ENCODE assay signal across 15 cellular contexts in the genomic region with DNA sequence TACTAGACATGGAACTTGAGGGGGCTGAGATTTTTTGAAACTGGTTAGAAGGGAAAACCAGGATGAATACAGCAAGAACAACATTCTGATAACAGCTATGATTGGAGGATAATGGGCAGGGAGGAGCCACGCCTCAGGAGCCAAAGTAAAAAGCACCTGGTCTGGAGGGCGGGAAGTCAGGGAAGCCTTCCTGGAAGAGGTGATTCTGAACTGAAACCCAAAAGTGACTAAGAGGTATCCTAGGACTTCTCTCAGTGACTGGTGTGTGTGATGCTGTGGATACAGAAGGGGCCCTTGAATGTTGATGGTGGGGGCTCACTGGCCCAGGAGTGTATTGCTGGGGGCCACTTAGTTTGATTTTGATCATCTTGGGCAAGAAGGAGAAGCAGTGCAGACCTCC. TPM values are rescaled to one million over a fixed set of nuclear protein-coding genes. Genes with fewer than 3 reads are reported as not detected.
A peak's percentile ranks its signal among the peaks of the same experiment; 100 is the strongest.
DNase-seq lines count a peak whose midpoint lies in the region; ATAC-seq, FAIRE-seq and TF ChIP-seq lines count a peak whose summit lies in the region.
"Had no signal": no experiment of that assay in that cellular context is flagged by ENCODE, and none has a peak within 500 bp of the region (broad histone marks: within the 10 kb centered on the region; RNA-seq: fewer than 3 reads in every experiment).

No MANE protein-coding gene starts in this region.

- POLR2A ChIA-PET in CD4-positive, alpha-beta T cell (lab: Charles Lee) = interaction anchor here (2.0 to 3.6 kb wide), 3 partner anchors 11 to 20 kb away, joined by 10 to 59 read pairs (median 16); a partner anchor contains a TSS
- POLR2A ChIA-PET in K562 (lab: Yijun Ruan, JAX) = interaction anchor here (0.6 kb wide), 1 partner anchor 1259 kb away, joined by 3 read pairs; no protein-coding TSS in a partner anchor

- H3K27ac ChIP-seq in CD4-positive, alpha-beta T cell (ENCODE audit: low read depth, low read length) = no peak overlapping the region
- H3K27ac ChIP-seq in K562 (ENCODE audit: extremely low read depth, low read depth, low read length) = peak overlapping the region; percentile 84
- H3K27ac ChIP-seq: left ventricle myocardium inferior had no signal

- no peak for ATAC-seq in CD4-positive, alpha-beta T cell (ENCODE audit: poor library complexity)
- ATAC-seq in K562 = no peak
- ATAC-seq in natural killer cell treated with Interleukin-12 subunit alpha and Interleukin-12 subunit beta and Interleukin-15 and Interleukin-18, amount 100 ng/mL, for 72 hours = no peak
- no peak for ATAC-seq in GM21515 (IDR thresholded peaks at IDR 0.05; ENCODE audit: unreplicated experiment)
- ATAC-seq: Right ventricle myocardium inferior had no signal

- WGBS in K562 (ENCODE audit: insufficient coverage, low coverage, missing lambda C conversion rate) = 56% methylated on average over 2 of the region's 2 CpGs

- H3K79me2 ChIP-seq in K562 (ENCODE audit: control insufficient read depth, insufficient read depth, low read length) = peaks cover 31% of the 10 kb centered on the region

- H3K27ac Mint-ChIP-seq in CD4-positive, alpha-beta T cell = peak overlapping the region; percentile 2
- peak overlapping the region; percentile 53 to 69 for H3K27ac Mint-ChIP-seq in natural killer cell treated with Interleukin-12 subunit alpha and Interleukin-12 subunit beta and Interleukin-15 and Interleukin-18, amount 100 ng/mL, for 72 hours

- no peak for TF ChIP-seq EP300 in K562 (IDR thresholded peaks at IDR 0.05; ENCODE audit: low read length)

- BruUV-seq in K562 (replicated peaks; lab: Mats Ljungman, UMichigan) = no TSS peak

- TF ChIP-seq CTCF in CD4-positive, alpha-beta T cell (IDR thresholded peaks at IDR 0.05) = no peak
- no peak for TF ChIP-seq CTCF in K562 (IDR thresholded peaks at IDR 0.05 in 2 of 3, conservative IDR thresholded peaks at IDR 0.05 in 1 of 3; ENCODE audit: insufficient read depth in 2 of 3, low read depth in 1 of 3, low read length in 3 of 3)

- no peak for TF ChIP-seq RAD21 in K562 (CRISPR knock-in tag; conservative IDR thresholded peaks at IDR 0.05 in 1 of 2, IDR thresholded peaks at IDR 0.05 in 1 of 2)

- H3K27me3 Mint-ChIP-seq in CD4-positive, alpha-beta T cell = no peaks in the 10 kb centered on the region
- no peaks in the 10 kb centered on the region for H3K27me3 Mint-ChIP-seq in natural killer cell treated with Interleukin-12 subunit alpha and Interleukin-12 subunit beta and Interleukin-15 and Interleukin-18, amount 100 ng/mL, for 72 hours

- no peaks in the 10 kb centered on the region for H3K9me1 ChIP-seq in K562 (ENCODE audit: control insufficient read depth, insufficient read depth, low read length)

- no peak for DNase-seq in CD4-positive, alpha-beta T cell
- DNase-seq in H7 (peak; percentile 23), K562 (ENCODE audit: extremely low read depth in 1 of 4, low spot score in 3 of 4) (no peak), putamen (ENCODE audit: low spot score) (no peak)
- DNase-seq in natural killer cell treated with Interleukin-12 subunit alpha and Interleukin-12 subunit beta and Interleukin-15 and Interleukin-18, amount 100 ng/mL, for 72 hours (ENCODE audit: low spot score) = no peak
- no peak for DNase-seq in central memory CD4-positive, alpha-beta T cell
- DNase-seq: activated gamma-delta T cell; DMS79; effector CD8-positive, alpha-beta T cell; KBM-7; left ventricle myocardium inferior; NCI-H1092 treated with DMSO at 0.1 percent for 48 hours; NK-92 treated with Interleukin-12 subunit alpha and Interleukin-12 subunit beta, amount 100 ng/mL, for 24 hours had no signal

- H3K4me3 ChIP-seq in H7 (ENCODE audit: insufficient read depth, low read depth, low read length) (no peak overlapping the region), K562 (peak overlapping the region; percentile 61)

- no peak for TF ChIP-seq POLR2A in K562 (conservative IDR thresholded peaks at IDR 0.05)

- peaks cover 4% of the 10 kb centered on the region for H3K36me3 Mint-ChIP-seq in CD4-positive, alpha-beta T cell (ENCODE audit: low read depth)
- H3K36me3 Mint-ChIP-seq in natural killer cell treated with Interleukin-12 subunit alpha and Interleukin-12 subunit beta and Interleukin-15 and Interleukin-18, amount 100 ng/mL, for 72 hours = no peaks in the 10 kb centered on the region

- no peaks in the 10 kb centered on the region for H3K9me3 ChIP-seq in CD4-positive, alpha-beta T cell (ENCODE audit: control insufficient read depth, low read length)
- no peaks in the 10 kb centered on the region for H3K9me3 ChIP-seq in K562 (replicated peaks; ENCODE audit: control insufficient read depth, insufficient read depth, low read depth, low read length)

- no peak for FAIRE-seq in K562 (lab: Jason Lieb, UNC)

- no peaks in the 10 kb centered on the region for H3K9me3 Mint-ChIP-seq in CD4-positive, alpha-beta T cell
- no peaks in the 10 kb centered on the region for H3K9me3 Mint-ChIP-seq in natural killer cell treated with Interleukin-12 subunit alpha and Interleukin-12 subunit beta and Interleukin-15 and Interleukin-18, amount 100 ng/mL, for 72 hours

- in situ Hi-C loops in K562 (cut with MboI) = no loop called here

- H4K20me1 ChIP-seq in K562 (replicated peaks; ENCODE audit: control insufficient read depth, insufficient read depth, low read length) = no peaks in the 10 kb centered on the region

- CTCF ChIA-PET in CD4-positive, alpha-beta T cell (lab: Charles Lee) = interaction anchor here (1.6 to 2.1 kb wide), 2 partner anchors 11 to 86 kb away, joined by 3 to 13 read pairs; no protein-coding TSS in a partner anchor
- CTCF ChIA-PET in K562 (lab: Yijun Ruan, JAX; ENCODE audit: low intra/inter-chr PET ratio) = no interaction called here

- H3K36me3 ChIP-seq in H7 (replicated peaks; ENCODE audit: control insufficient read depth, insufficient read depth, low read length) (no peaks in the 10 kb centered on the region), K562 (ENCODE audit: control insufficient read depth, insufficient read depth, low read length) (no peaks in the 10 kb centered on the region; the same call in 2 of the 3 replicates)
- H3K36me3 ChIP-seq: left ventricle myocardium inferior had no signal

- peaks cover 57% of the 10 kb centered on the region for H3K4me1 Mint-ChIP-seq in CD4-positive, alpha-beta T cell (ENCODE audit: low read depth)
- peaks cover 55 to 65% of the 10 kb centered on the region in 2 donors for H3K4me1 Mint-ChIP-seq in natural killer cell treated with Interleukin-12 subunit alpha and Interleukin-12 subunit beta and Interleukin-15 and Interleukin-18, amount 100 ng/mL, for 72 hours (ENCODE audit: low read depth in 2 of 2)

- H3K27me3 ChIP-seq in CD4-positive, alpha-beta T cell (ENCODE audit: control insufficient read depth, insufficient read depth, low read length) = no peaks in the 10 kb centered on the region
- H3K27me3 ChIP-seq in H7 (ENCODE audit: control insufficient read depth, insufficient read depth, low read length) (peaks cover 21% of the 10 kb centered on the region), K562 (ENCODE audit: control insufficient read depth in 2 of 2, insufficient read depth in 2 of 2, low read length in 2 of 2) (no peaks in the 10 kb centered on the region)

- H3K4me3 Mint-ChIP-seq in CD4-positive, alpha-beta T cell = peak overlapping the region; percentile 72
- H3K4me3 Mint-ChIP-seq in natural killer cell treated with Interleukin-12 subunit alpha and Interleukin-12 subunit beta and Interleukin-15 and Interleukin-18, amount 100 ng/mL, for 72 hours = peak overlapping the region; percentile 60

- intact Hi-C loops in CD4-positive, alpha-beta T cell (cut with DNase I, micrococcal nuclease) = loop anchor here (2.0 to 5.0 kb wide), 2 partner anchors 35 to 36 kb away; no protein-coding TSS in a partner anchor
- intact Hi-C loops in K562 (cut with micrococcal nuclease) = no loop called here

- H3K4me1 ChIP-seq in K562 (replicated peaks in 1 of 2; ENCODE audit: control insufficient read depth in 2 of 2, insufficient read depth in 2 of 2, low read length in 2 of 2) = peaks cover 31 to 38% of the 10 kb centered on the region in 2 experiments; a peak in 4 of 5 replicates

- peak overlapping the region; percentile 88 to 93; a peak in 3 of 4 replicates for H3K9ac ChIP-seq in K562 (ENCODE audit: insufficient read depth in 1 of 2, low read depth in 2 of 2, low read length in 2 of 2)

- H2AFZ ChIP-seq in K562 (ENCODE audit: low read depth, low read length) = no peak overlapping the region

- peak overlapping the region; percentile 87 for H3K4me2 ChIP-seq in K562 (ENCODE audit: insufficient read depth, low read length)

TF ChIP-seq in K562, 482 proteins besides CTCF, POLR2A, EP300 and RAD21 (continues in another document):
- TF ChIP-seq SMARCC2 (IDR thresholded peaks at IDR 0.05; ENCODE audit: low read depth) (no peak), ZEB2 (IDR thresholded peaks at IDR 0.05) (no peak), MCM3 (IDR thresholded peaks at IDR 0.05) (no peak), HDAC2 (IDR thresholded peaks at IDR 0.05) (peak; percentile 44; the same call in 1 of the 2 replicates), SRSF3 (IDR thresholded peaks at IDR 0.05; ENCODE audit: insufficient read depth, low read length) (no peak), HCFC1 (IDR thresholded peaks at IDR 0.05; ENCODE audit: low read depth, low read length) (no peak), ZNF436 (CRISPR knock-in tag; IDR thresholded peaks at IDR 0.05) (peak; percentile 84)

RNA-seq across cellular contexts. Expression of a gene that starts 18.8 kb away (rescaled TPM):
- total RNA-seq in CD4-positive, alpha-beta T cell = 1 to 10 TPM; 2.8 to 2.9 TPM
- total RNA-seq in H7 (2014; rRNA removed; shearing (Covaris generic)) = 0.22 and 1.1 TPM in 2 replicates
- total RNA-seq in K562 (2011; cell fraction: chromatin; rRNA removed; ENCODE audit: low replicate concordance) = 5.9 and 14.8 TPM in 2 replicates
- total RNA-seq in K562 (2011; cell fraction: nucleolus; rRNA removed) = 11.4 and 16.2 TPM in 2 replicates
- total RNA-seq in K562 (2011; cell fraction: nucleoplasm; rRNA removed) = 8.6 and 12.0 TPM in 2 replicates
- total RNA-seq in K562 (2014; rRNA removed) = 7.4 and 7.9 TPM in 2 replicates
- total RNA-seq in K562 (2014; rRNA removed; fragmentation: Illumina TruSeq; extraction: Trizol) = 2.2 and 2.8 TPM in 2 replicates
- total RNA-seq in K562 (2015; rRNA removed; fragmentation: Illumina TruSeq; extraction: Trizol) = 2.4 and 2.7 TPM in 2 replicates
- 7.1 and 9.4 TPM in 2 replicates for total RNA-seq in K562 (2021)
- polyA plus RNA-seq in K562 (2011; rRNA removed) = 5.2 and 9.0 TPM in 2 replicates
- 16.0 and 35.2 TPM in 2 replicates for polyA plus RNA-seq in K562 (2011; cell fraction: cytosol; rRNA removed)
- polyA plus RNA-seq in K562 (2011; cell fraction: nucleus; rRNA removed) = 6.6 and 8.3 TPM in 2 replicates
- 5.9 and 17.3 TPM in 2 replicates for polyA plus RNA-seq in K562 (2012)
- 3.7 and 6.6 TPM in 2 replicates for polyA plus RNA-seq in K562 (2014; fragmentation: Illumina TruSeq; extraction: Trizol)
- polyA plus RNA-seq in K562 (2014; fragmentation: Nextera tagmentation; extraction: Ambion mirVana) = under 1 TPM; 0.41 to 0.53 TPM
- 5.0 and 5.8 TPM in 2 replicates for polyA plus RNA-seq in K562 (2014; rRNA removed)
- 5.1 and 6.3 TPM in 2 replicates for polyA minus RNA-seq in K562 (2011; rRNA and poly(A)+ RNA removed)
- 8.9 and 9.6 TPM in 2 replicates for polyA minus RNA-seq in K562 (2011; cell fraction: cytosol; rRNA and poly(A)+ RNA removed)
- 2.2 and 3.7 TPM in 2 replicates for polyA minus RNA-seq in K562 (2011; cell fraction: nucleus; rRNA and poly(A)+ RNA removed)
- total RNA-seq in natural killer cell treated with Interleukin-12 subunit alpha and Interleukin-12 subunit beta and Interleukin-15 and Interleukin-18, amount 100 ng/mL, for 72 hours = 10 to 100 TPM; 17.4 to 30.2 TPM
